In the genomic region with DNA sequence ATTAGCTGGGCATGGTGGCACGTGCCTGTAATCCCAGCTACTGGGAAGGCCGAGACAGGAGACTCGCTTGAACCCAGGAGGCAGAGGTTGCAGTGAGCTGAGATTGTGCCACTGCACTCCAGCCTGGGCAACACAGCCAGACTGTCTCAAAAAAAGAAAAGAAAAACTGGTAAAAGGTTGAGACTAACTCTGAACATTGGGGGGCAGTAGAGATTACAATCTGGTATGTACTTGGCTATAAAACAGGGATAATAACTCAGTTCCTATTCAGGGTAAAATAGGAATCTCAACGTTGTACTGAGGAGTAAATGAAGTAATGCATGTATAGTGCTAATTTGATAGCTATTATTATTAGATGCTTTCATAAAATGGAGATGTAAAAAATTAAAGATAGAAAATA, we compare ENCODE assay signal across 1 cellular context.
TF ChIP-seq lines count a peak whose summit lies in the region.

No MANE protein-coding gene starts in this region.

TF ChIP-seq in HepG2, 621 proteins besides CTCF, POLR2A, EP300 and RAD21:
- TF ChIP-seq, protein P1, sequence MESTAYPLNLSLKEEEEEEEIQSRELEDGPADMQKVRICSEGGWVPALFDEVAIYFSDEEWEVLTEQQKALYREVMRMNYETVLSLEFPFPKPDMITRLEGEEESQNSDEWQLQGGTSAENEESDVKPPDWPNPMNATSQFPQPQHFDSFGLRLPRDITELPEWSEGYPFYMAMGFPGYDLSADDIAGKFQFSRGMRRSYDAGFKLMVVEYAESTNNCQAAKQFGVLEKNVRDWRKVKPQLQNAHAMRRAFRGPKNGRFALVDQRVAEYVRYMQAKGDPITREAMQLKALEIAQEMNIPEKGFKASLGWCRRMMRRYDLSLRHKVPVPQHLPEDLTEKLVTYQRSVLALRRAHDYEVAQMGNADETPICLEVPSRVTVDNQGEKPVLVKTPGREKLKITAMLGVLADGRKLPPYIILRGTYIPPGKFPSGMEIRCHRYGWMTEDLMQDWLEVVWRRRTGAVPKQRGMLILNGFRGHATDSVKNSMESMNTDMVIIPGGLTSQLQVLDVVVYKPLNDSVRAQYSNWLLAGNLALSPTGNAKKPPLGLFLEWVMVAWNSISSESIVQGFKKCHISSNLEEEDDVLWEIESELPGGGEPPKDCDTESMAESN (CRISPR knock-in tag; conservative IDR thresholded peaks at IDR 0.05) = no peak
- TF ChIP-seq RBAK (CRISPR knock-in tag; IDR thresholded peaks at IDR 0.05) = no peak
- no peak for TF ChIP-seq SRY (CRISPR knock-in tag; IDR thresholded peaks at IDR 0.05)
- TF ChIP-seq, protein P2, sequence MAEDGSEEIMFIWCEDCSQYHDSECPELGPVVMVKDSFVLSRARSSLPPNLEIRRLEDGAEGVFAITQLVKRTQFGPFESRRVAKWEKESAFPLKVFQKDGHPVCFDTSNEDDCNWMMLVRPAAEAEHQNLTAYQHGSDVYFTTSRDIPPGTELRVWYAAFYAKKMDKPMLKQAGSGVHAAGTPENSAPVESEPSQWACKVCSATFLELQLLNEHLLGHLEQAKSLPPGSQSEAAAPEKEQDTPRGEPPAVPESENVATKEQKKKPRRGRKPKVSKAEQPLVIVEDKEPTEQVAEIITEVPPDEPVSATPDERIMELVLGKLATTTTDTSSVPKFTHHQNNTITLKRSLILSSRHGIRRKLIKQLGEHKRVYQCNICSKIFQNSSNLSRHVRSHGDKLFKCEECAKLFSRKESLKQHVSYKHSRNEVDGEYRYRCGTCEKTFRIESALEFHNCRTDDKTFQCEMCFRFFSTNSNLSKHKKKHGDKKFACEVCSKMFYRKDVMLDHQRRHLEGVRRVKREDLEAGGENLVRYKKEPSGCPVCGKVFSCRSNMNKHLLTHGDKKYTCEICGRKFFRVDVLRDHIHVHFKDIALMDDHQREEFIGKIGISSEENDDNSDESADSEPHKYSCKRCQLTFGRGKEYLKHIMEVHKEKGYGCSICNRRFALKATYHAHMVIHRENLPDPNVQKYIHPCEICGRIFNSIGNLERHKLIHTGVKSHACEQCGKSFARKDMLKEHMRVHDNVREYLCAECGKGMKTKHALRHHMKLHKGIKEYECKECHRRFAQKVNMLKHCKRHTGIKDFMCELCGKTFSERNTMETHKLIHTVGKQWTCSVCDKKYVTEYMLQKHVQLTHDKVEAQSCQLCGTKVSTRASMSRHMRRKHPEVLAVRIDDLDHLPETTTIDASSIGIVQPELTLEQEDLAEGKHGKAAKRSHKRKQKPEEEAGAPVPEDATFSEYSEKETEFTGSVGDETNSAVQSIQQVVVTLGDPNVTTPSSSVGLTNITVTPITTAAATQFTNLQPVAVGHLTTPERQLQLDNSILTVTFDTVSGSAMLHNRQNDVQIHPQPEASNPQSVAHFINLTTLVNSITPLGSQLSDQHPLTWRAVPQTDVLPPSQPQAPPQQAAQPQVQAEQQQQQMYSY (CRISPR knock-in tag; IDR thresholded peaks at IDR 0.05) = no peak
- TF ChIP-seq ZNF235 (CRISPR knock-in tag; IDR thresholded peaks at IDR 0.05; ENCODE audit: borderline replicate concordance) = no peak
- TF ChIP-seq ZNF841 (CRISPR knock-in tag; IDR thresholded peaks at IDR 0.05; ENCODE audit: borderline replicate concordance) = no peak
- TF ChIP-seq, protein P3, sequence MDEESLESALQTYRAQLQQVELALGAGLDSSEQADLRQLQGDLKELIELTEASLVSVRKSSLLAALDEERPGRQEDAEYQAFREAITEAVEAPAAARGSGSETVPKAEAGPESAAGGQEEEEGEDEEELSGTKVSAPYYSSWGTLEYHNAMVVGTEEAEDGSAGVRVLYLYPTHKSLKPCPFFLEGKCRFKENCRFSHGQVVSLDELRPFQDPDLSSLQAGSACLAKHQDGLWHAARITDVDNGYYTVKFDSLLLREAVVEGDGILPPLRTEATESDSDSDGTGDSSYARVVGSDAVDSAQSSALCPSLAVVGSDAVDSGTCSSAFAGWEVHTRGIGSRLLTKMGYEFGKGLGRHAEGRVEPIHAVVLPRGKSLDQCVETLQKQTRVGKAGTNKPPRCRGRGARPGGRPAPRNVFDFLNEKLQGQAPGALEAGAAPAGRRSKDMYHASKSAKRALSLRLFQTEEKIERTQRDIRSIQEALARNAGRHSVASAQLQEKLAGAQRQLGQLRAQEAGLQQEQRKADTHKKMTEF (CRISPR knock-in tag; IDR thresholded peaks at IDR 0.05) = no peak
- TF ChIP-seq ZNF672 (CRISPR knock-in tag; IDR thresholded peaks at IDR 0.05) = no peak
TF ChIP-seq in HepG2: peak in this region for 0.
